In genomic region chr19:1893791-1894190, GRCh38 we compare ENCODE assay signal across 31 cellular contexts. TPM values are rescaled to one million over a fixed set of nuclear protein-coding genes. Genes with fewer than 3 reads are reported as not detected.
A peak's percentile ranks its signal among the peaks of the same experiment; 100 is the strongest.
DNase-seq lines count a peak whose midpoint lies in the region; ATAC-seq and TF ChIP-seq lines count a peak whose summit lies in the region.
"Had no signal": no experiment of that assay in that cellular context is flagged by ENCODE, and none has a peak within 500 bp of the region (broad histone marks: within the 10 kb centered on the region; RNA-seq: fewer than 3 reads in every experiment).

No MANE protein-coding gene starts in this region.

- peaks cover 47% of the 10 kb centered on the region for H3K4me1 Mint-ChIP-seq in activated T-cell treated with anti-CD3 and anti-CD28 coated beads, Interleukin-2, amount 50 U/mL, for 72 hours (ENCODE audit: low read depth)
- H3K4me1 Mint-ChIP-seq in GM23338: peaks cover 7% of the 10 kb centered on the region; the same call in 2 of the 3 replicates
- H3K4me1 Mint-ChIP-seq in activated T-helper 2 cell treated with anti-CD3 and anti-CD28 coated beads, Interferon-gamma antibody, Interleukin-2, Interleukin-4, amounts not matched to agents 10 μg/mL and 5 μg/mL and 100 μg/mL, durations not matched to agents 14 hours and 24 hours and 36 hours (ENCODE audit: low read depth): peaks cover 14% of the 10 kb centered on the region
- peaks cover 8 to 50% (median 35%) of the 10 kb centered on the region in 4 donors for H3K4me1 Mint-ChIP-seq in naive thymus-derived CD8-positive, alpha-beta T cell

- H3K27ac Mint-ChIP-seq in activated T-cell treated with anti-CD3 and anti-CD28 coated beads, Interleukin-2, amount 50 U/mL, for 72 hours: no peak overlapping the region
- H3K27ac Mint-ChIP-seq in GM23338: no peak overlapping the region
- H3K27ac Mint-ChIP-seq in activated T-helper 2 cell treated with anti-CD3 and anti-CD28 coated beads, Interferon-gamma antibody, Interleukin-2, Interleukin-4, amounts not matched to agents 10 μg/mL and 5 μg/mL and 100 μg/mL, durations not matched to agents 14 hours and 24 hours and 36 hours: peak overlapping the region; percentile 68
- peak overlapping the region in 4 of 10 donors; percentile 19 to 60 (median 45) for H3K27ac Mint-ChIP-seq in naive thymus-derived CD8-positive, alpha-beta T cell
- H3K27ac Mint-ChIP-seq: effector memory CD8-positive, alpha-beta T cell; nephron progenitor cell; WTC11 had no signal

- peak overlapping the region; percentile 9 to 64 for H3K4me3 Mint-ChIP-seq in activated T-cell treated with anti-CD3 and anti-CD28 coated beads, Interleukin-2, amount 50 U/mL, for 72 hours
- no peak overlapping the region for H3K4me3 Mint-ChIP-seq in GM23338
- H3K4me3 Mint-ChIP-seq in activated T-helper 2 cell treated with anti-CD3 and anti-CD28 coated beads, Interferon-gamma antibody, Interleukin-2, Interleukin-4, amounts not matched to agents 10 μg/mL and 5 μg/mL and 100 μg/mL, durations not matched to agents 14 hours and 24 hours and 36 hours (ENCODE audit: low read depth): no peak overlapping the region
- peak overlapping the region in 7 of 10 donors; percentile 29 to 69 (median 59) for H3K4me3 Mint-ChIP-seq in naive thymus-derived CD8-positive, alpha-beta T cell
- H3K4me3 Mint-ChIP-seq: nephron progenitor cell, WTC11 had no signal

- no peak for DNase-seq in activated T-cell treated with anti-CD3 and anti-CD28 coated beads, Interleukin-2, amount 50 U/mL, for 72 hours
- DNase-seq in activated T-cell treated with anti-CD3 and anti-CD28 coated beads, Interleukin-2, amount 50 U/mL, for 48 hours: no peak
- DNase-seq in GM23338 (ENCODE audit: low spot score): peak; percentile 60
- DNase-seq in activated T-helper 2 cell treated with anti-CD3 and anti-CD28 coated beads, Interferon-gamma antibody, Interleukin-2, Interleukin-4, amounts not matched to agents 10 μg/mL and 5 μg/mL and 100 μg/mL, durations not matched to agents 14 hours and 24 hours and 36 hours (ENCODE audit: low spot score): no peak
- no peak for DNase-seq in naive thymus-derived CD8-positive, alpha-beta T cell
- DNase-seq in CD1c-positive myeloid dendritic cell (ENCODE audit: extremely low spot score): no peak
- DNase-seq in amniotic stem cell (lab: John Stamatoyannopoulos, UW): no peak
- no peak for DNase-seq in DMS153 (lab: John Stamatoyannopoulos, UW)
- DNase-seq: activated CD8-positive, alpha-beta memory T cell treated with anti-CD3 and anti-CD28 coated beads for 24 hours; adrenal gland; CD8-positive, alpha-beta memory T cell; colonic mucosa; effector memory CD8-positive, alpha-beta T cell; esophagus squamous epithelium; NCI-H1092 treated with DMSO at 0.1 percent for 48 hours; NCI-H2029; NCI-H446; NCI-H82; nephron progenitor cell; right cardiac atrium; RPMI8226; stimulated activated CD4-positive, alpha-beta T cell treated with anti-CD3 and anti-CD28 coated beads, Interleukin-12 subunit alpha, Interleukin-12 subunit beta, amount 100 ng/mL, for 4 hours; stimulated activated CD4-positive, alpha-beta T cell treated with anti-CD3 and anti-CD28 coated beads, Interleukin-4, amount 100 ng/mL, for 24 hours; stimulated activated naive CD4-positive, alpha-beta T cell treated with Interleukin-2 at 50 U/mL for 16 hours; T-helper 9 cell; thyroid gland had no signal

- no peaks in the 10 kb centered on the region for H3K27me3 Mint-ChIP-seq in activated T-cell treated with anti-CD3 and anti-CD28 coated beads, Interleukin-2, amount 50 U/mL, for 72 hours (ENCODE audit: low read depth)
- peaks cover 23% of the 10 kb centered on the region for H3K27me3 Mint-ChIP-seq in GM23338 (ENCODE audit: insufficient read depth, low read depth, poor library complexity)
- no peaks in the 10 kb centered on the region for H3K27me3 Mint-ChIP-seq in activated T-helper 2 cell treated with anti-CD3 and anti-CD28 coated beads, Interferon-gamma antibody, Interleukin-2, Interleukin-4, amounts not matched to agents 10 μg/mL and 5 μg/mL and 100 μg/mL, durations not matched to agents 14 hours and 24 hours and 36 hours (ENCODE audit: low read depth)
- H3K27me3 Mint-ChIP-seq in naive thymus-derived CD8-positive, alpha-beta T cell: no peaks in the 10 kb centered on the region
- H3K27me3 Mint-ChIP-seq: CD8-positive, alpha-beta memory T cell; effector memory CD8-positive, alpha-beta T cell had no signal

- H3K36me3 ChIP-seq in GM23338 (ENCODE audit: insufficient read depth): no peaks in the 10 kb centered on the region
- H3K36me3 ChIP-seq: adrenal gland, colonic mucosa, esophagus squamous epithelium, thyroid gland had no signal

- ATAC-seq in activated T-cell treated with anti-CD3 and anti-CD28 coated beads, Interleukin-2, amount 50 U/mL, for 72 hours (replicated peaks in 1 of 2): no peak
- ATAC-seq in GM23338: no peak
- no peak for ATAC-seq in naive thymus-derived CD8-positive, alpha-beta T cell
- ATAC-seq: effector memory CD8-positive, alpha-beta T cell; HCT116; right cardiac atrium; WTC11 had no signal

- H3K79me2 ChIP-seq in GM23338 (replicated peaks; ENCODE audit: insufficient read depth): no peaks in the 10 kb centered on the region
- H3K79me2 ChIP-seq: hepatocyte, parathyroid adenoma had no signal

- no peak overlapping the region for H3K4me2 ChIP-seq in GM23338
- H3K4me2 ChIP-seq: hepatocyte had no signal

- POLR2A ChIA-PET in naive thymus-derived CD8-positive, alpha-beta T cell (lab: Charles Lee): interaction anchor here (0.5 to 8.1 kb wide), 3 partner anchors 10 to 183 kb away, joined by 4 to 113 read pairs (median 12); partner anchors contain the start of gene ABHD17A

- H3F3A ChIP-seq in GM23338 (replicated peaks; ENCODE audit: low read depth): no peaks in the 10 kb centered on the region

- no peaks in the 10 kb centered on the region for H3K36me3 Mint-ChIP-seq in activated T-cell treated with anti-CD3 and anti-CD28 coated beads, Interleukin-2, amount 50 U/mL, for 72 hours (ENCODE audit: insufficient read depth in 2 of 2)
- no peaks in the 10 kb centered on the region for H3K36me3 Mint-ChIP-seq in GM23338 (ENCODE audit: low read depth)
- H3K36me3 Mint-ChIP-seq in activated T-helper 2 cell treated with anti-CD3 and anti-CD28 coated beads, Interferon-gamma antibody, Interleukin-2, Interleukin-4, amounts not matched to agents 10 μg/mL and 5 μg/mL and 100 μg/mL, durations not matched to agents 14 hours and 24 hours and 36 hours (ENCODE audit: low read depth): no peaks in the 10 kb centered on the region
- no peaks in the 10 kb centered on the region for H3K36me3 Mint-ChIP-seq in naive thymus-derived CD8-positive, alpha-beta T cell
- H3K36me3 Mint-ChIP-seq: CD8-positive, alpha-beta memory T cell; WTC11 had no signal

- no peaks in the 10 kb centered on the region for H3K27me3 ChIP-seq in GM23338 (ENCODE audit: insufficient read depth)
- H3K27me3 ChIP-seq: adrenal gland, colonic mucosa, esophagus squamous epithelium, hepatocyte, thyroid gland had no signal

- H4K20me1 ChIP-seq in GM23338 (replicated peaks; ENCODE audit: insufficient read depth): no peaks in the 10 kb centered on the region

- TF ChIP-seq CTCF in GM23338 (conservative IDR thresholded peaks at IDR 0.05; ENCODE audit: low read depth in 2 of 2): no peak

- H3K9me2 ChIP-seq in GM23338 (ENCODE audit: insufficient read depth): no peaks in the 10 kb centered on the region

- H3K9me3 Mint-ChIP-seq in activated T-cell treated with anti-CD3 and anti-CD28 coated beads, Interleukin-2, amount 50 U/mL, for 72 hours: no peaks in the 10 kb centered on the region
- peaks cover 2% of the 10 kb centered on the region; the same call in 1 of the 3 replicates for H3K9me3 Mint-ChIP-seq in GM23338
- H3K9me3 Mint-ChIP-seq in activated T-helper 2 cell treated with anti-CD3 and anti-CD28 coated beads, Interferon-gamma antibody, Interleukin-2, Interleukin-4, amounts not matched to agents 10 μg/mL and 5 μg/mL and 100 μg/mL, durations not matched to agents 14 hours and 24 hours and 36 hours: no peaks in the 10 kb centered on the region
- no peaks in the 10 kb centered on the region for H3K9me3 Mint-ChIP-seq in naive thymus-derived CD8-positive, alpha-beta T cell
- H3K9me3 Mint-ChIP-seq: CD8-positive, alpha-beta memory T cell; effector memory CD8-positive, alpha-beta T cell; nephron progenitor cell; WTC11 had no signal

- intact Hi-C loops in activated T-helper 2 cell treated with anti-CD3 and anti-CD28 coated beads, Interferon-gamma antibody, Interleukin-2, Interleukin-4, amounts not matched to agents 10 μg/mL and 5 μg/mL and 100 μg/mL, durations not matched to agents 14 hours and 24 hours and 36 hours (cut with micrococcal nuclease): no loop called here

- H3K27ac ChIP-seq in GM23338 (ENCODE audit: low read depth): no peak overlapping the region
- H3K27ac ChIP-seq: adrenal gland, colonic mucosa, esophagus squamous epithelium, hepatocyte, HL-60, parathyroid adenoma, thyroid gland had no signal

- H3K4me3 ChIP-seq in GM23338: no peak overlapping the region
- H3K4me3 ChIP-seq: adrenal gland, colonic mucosa, esophagus squamous epithelium, hepatocyte, thyroid gland had no signal

- peak overlapping the region; percentile 69; the same call in 1 of the 2 replicates for H2AFZ ChIP-seq in GM23338
- H2AFZ ChIP-seq: hepatocyte, parathyroid adenoma had no signal

- H3K4me1 ChIP-seq in GM23338 (ENCODE audit: insufficient read depth): no peaks in the 10 kb centered on the region
- H3K4me1 ChIP-seq: colonic mucosa, parathyroid adenoma had no signal

RNA-seq across cellular contexts. Expression of gene ABHD17A, which starts 8.5 kb away (rescaled TPM):
- 10 to 100 TPM; 84.2 to 92.1 TPM for total RNA-seq in activated T-cell treated with anti-CD3 and anti-CD28 coated beads, Interleukin-2, amount 50 U/mL, for 72 hours
- total RNA-seq in GM23338 (2014; rRNA removed; shearing (Covaris generic)): 68.8 and 99.9 TPM in 2 replicates
- 34.2 and 37.1 TPM in 2 replicates for polyA plus RNA-seq in GM23338 (2016; fragmentation: Nextera tagmentation; extraction: Ambion mirVana)
- total RNA-seq in activated T-helper 2 cell treated with anti-CD3 and anti-CD28 coated beads, Interferon-gamma antibody, Interleukin-2, Interleukin-4, amounts not matched to agents 10 μg/mL and 5 μg/mL and 100 μg/mL, durations not matched to agents 14 hours and 24 hours and 36 hours: 100 and 102 TPM in 2 replicates
- total RNA-seq in naive thymus-derived CD8-positive, alpha-beta T cell: 100 to 1,000 TPM; 106 to 109 TPM
- polyA plus RNA-seq in naive thymus-derived CD8-positive, alpha-beta T cell: 100 to 1,000 TPM; 153 to 207 (median 155) TPM

RNA-seq across cellular contexts. Expression of gene ADAT3, which starts 11.4 kb away (rescaled TPM):
- total RNA-seq in activated T-cell treated with anti-CD3 and anti-CD28 coated beads, Interleukin-2, amount 50 U/mL, for 72 hours: 1 to 10 TPM; 4.2 to 4.5 TPM
- 10.6 and 12.4 TPM in 2 replicates for total RNA-seq in GM23338 (2014; rRNA removed; shearing (Covaris generic))
- polyA plus RNA-seq in GM23338 (2016; fragmentation: Nextera tagmentation; extraction: Ambion mirVana): 7.8 and 7.9 TPM in 2 replicates
- 9.1 and 9.9 TPM in 2 replicates for total RNA-seq in activated T-helper 2 cell treated with anti-CD3 and anti-CD28 coated beads, Interferon-gamma antibody, Interleukin-2, Interleukin-4, amounts not matched to agents 10 μg/mL and 5 μg/mL and 100 μg/mL, durations not matched to agents 14 hours and 24 hours and 36 hours
- total RNA-seq in naive thymus-derived CD8-positive, alpha-beta T cell: 1 to 10 TPM; 4.2 to 4.5 TPM
- 1 to 10 TPM; 1.9 to 3.6 (median 3.6) TPM for polyA plus RNA-seq in naive thymus-derived CD8-positive, alpha-beta T cell

RNA-seq across cellular contexts. Expression of gene SCAMP4, which starts 11.4 kb away (rescaled TPM):
- total RNA-seq in activated T-cell treated with anti-CD3 and anti-CD28 coated beads, Interleukin-2, amount 50 U/mL, for 72 hours: 10 to 100 TPM; 36.5 to 42.6 TPM
- 87.0 and 106 TPM in 2 replicates for total RNA-seq in GM23338 (2014; rRNA removed; shearing (Covaris generic))
- polyA plus RNA-seq in GM23338 (2016; fragmentation: Nextera tagmentation; extraction: Ambion mirVana): 35.5 and 39.4 TPM in 2 replicates
- total RNA-seq in activated T-helper 2 cell treated with anti-CD3 and anti-CD28 coated beads, Interferon-gamma antibody, Interleukin-2, Interleukin-4, amounts not matched to agents 10 μg/mL and 5 μg/mL and 100 μg/mL, durations not matched to agents 14 hours and 24 hours and 36 hours: 35.9 and 37.9 TPM in 2 replicates
- total RNA-seq in naive thymus-derived CD8-positive, alpha-beta T cell: 10 to 100 TPM; 20.7 to 23.4 TPM
- polyA plus RNA-seq in naive thymus-derived CD8-positive, alpha-beta T cell: 10 to 100 TPM; 12.1 to 15.5 (median 12.5) TPM

RNA-seq across cellular contexts. Expression of gene KLF16, which starts 30.4 kb away (rescaled TPM):
- 10 to 100 TPM; 26.4 to 27.5 TPM for total RNA-seq in activated T-cell treated with anti-CD3 and anti-CD28 coated beads, Interleukin-2, amount 50 U/mL, for 72 hours
- total RNA-seq in GM23338 (2014; rRNA removed; shearing (Covaris generic)): 20.2 and 22.0 TPM in 2 replicates
- polyA plus RNA-seq in GM23338 (2016; fragmentation: Nextera tagmentation; extraction: Ambion mirVana): 8.9 and 12.3 TPM in 2 replicates
- 31.2 and 32.1 TPM in 2 replicates for total RNA-seq in activated T-helper 2 cell treated with anti-CD3 and anti-CD28 coated beads, Interferon-gamma antibody, Interleukin-2, Interleukin-4, amounts not matched to agents 10 μg/mL and 5 μg/mL and 100 μg/mL, durations not matched to agents 14 hours and 24 hours and 36 hours
- total RNA-seq in naive thymus-derived CD8-positive, alpha-beta T cell: 10 to 100 TPM; 18.5 to 19.9 TPM
- under 1 TPM; 0.23 to 0.84 (median 0.36) TPM for polyA plus RNA-seq in naive thymus-derived CD8-positive, alpha-beta T cell

RNA-seq across cellular contexts. Expression of gene REXO1, which starts 45.5 kb away (rescaled TPM):
- total RNA-seq in activated T-cell treated with anti-CD3 and anti-CD28 coated beads, Interleukin-2, amount 50 U/mL, for 72 hours: 10 to 100 TPM; 41.4 to 46.5 TPM
- 28.4 and 90.1 TPM in 2 replicates for total RNA-seq in GM23338 (2014; rRNA removed; shearing (Covaris generic))
- 20.2 and 23.5 TPM in 2 replicates for polyA plus RNA-seq in GM23338 (2016; fragmentation: Nextera tagmentation; extraction: Ambion mirVana)
- total RNA-seq in activated T-helper 2 cell treated with anti-CD3 and anti-CD28 coated beads, Interferon-gamma antibody, Interleukin-2, Interleukin-4, amounts not matched to agents 10 μg/mL and 5 μg/mL and 100 μg/mL, durations not matched to agents 14 hours and 24 hours and 36 hours: 55.2 and 56.6 TPM in 2 replicates
- 10 to 100 TPM; 78.1 to 86.2 TPM for total RNA-seq in naive thymus-derived CD8-positive, alpha-beta T cell
- 1 to 10 TPM; 2.7 to 6.8 (median 3.1) TPM for polyA plus RNA-seq in naive thymus-derived CD8-positive, alpha-beta T cell

Comparison
In these comparisons a context has a peak if more than half of its experiments do, and no peak if none do; other contexts are left out.
1. H3K4me3 Mint-ChIP-seq: peak in activated T-cell treated with anti-CD3 and anti-CD28 coated beads, Interleukin-2, amount 50 U/mL, for 72 hours (2 of 2) and naive thymus-derived CD8-positive, alpha-beta T cell (7 of 10); none in GM23338 (single experiment) and activated T-helper 2 cell treated with anti-CD3 and anti-CD28 coated beads, Interferon-gamma antibody, Interleukin-2, Interleukin-4, amounts not matched to agents 10 μg/mL and 5 μg/mL and 100 μg/mL, durations not matched to agents 14 hours and 24 hours and 36 hours (single experiment).